1 cellular context compared by ENCODE assay signal in genomic region chr20:10672579-10673127, GRCh38.
TF ChIP-seq lines count a peak whose summit lies in the region.

No MANE protein-coding gene starts in this region.

TF ChIP-seq in HepG2, 621 proteins besides CTCF, POLR2A, EP300 and RAD21 (continued from another document and continues in another):
- 0 out of 2 replicates have a peak, but pooled peaks have one; percentile 52 for TF ChIP-seq TERF1 (CRISPR knock-in tag; IDR thresholded peaks at IDR 0.05)
- TF ChIP-seq SRY (CRISPR knock-in tag; IDR thresholded peaks at IDR 0.05), result 0 out of 2 replicates have a peak, but pooled peaks have one; percentile 55
- TF ChIP-seq GATAD1 (CRISPR knock-in tag; IDR thresholded peaks at IDR 0.05), result 0 out of 2 replicates have a peak, but pooled peaks have one; percentile 19
- TF ChIP-seq ZKSCAN1 (IDR thresholded peaks at IDR 0.05; ENCODE audit: low read length), result no peak
- TF ChIP-seq TFDP1 (CRISPR knock-in tag; IDR thresholded peaks at IDR 0.05; ENCODE audit: borderline replicate concordance), result no peak; the same call in 1 of the 2 replicates
- TF ChIP-seq IRF1 (CRISPR knock-in tag; IDR thresholded peaks at IDR 0.05; ENCODE audit: low read depth), result no peak
- no peak for TF ChIP-seq SETDB1 (CRISPR knock-in tag; IDR thresholded peaks at IDR 0.05; ENCODE audit: borderline replicate concordance)
- no peak; the same call in 1 of the 2 replicates for TF ChIP-seq ETS1 (CRISPR knock-in tag; IDR thresholded peaks at IDR 0.05)
- peak; percentile 4; the same call in 1 of the 2 replicates for TF ChIP-seq RBFOX2 (IDR thresholded peaks at IDR 0.05; ENCODE audit: low read depth, low read length)
- TF ChIP-seq CEBPG (CRISPR knock-in tag; IDR thresholded peaks at IDR 0.05), result no peak; the same call in 1 of the 2 replicates
- no peak; the same call in 1 of the 2 replicates for TF ChIP-seq CSRNP1 (CRISPR knock-in tag; IDR thresholded peaks at IDR 0.05)
- TF ChIP-seq ZNF234 (CRISPR knock-in tag; conservative IDR thresholded peaks at IDR 0.05), result no peak
- no peak for TF ChIP-seq ZFP1 (CRISPR knock-in tag; IDR thresholded peaks at IDR 0.05)
- peak; percentile 85; the same call in 1 of the 2 replicates for TF ChIP-seq ZNF816 (CRISPR knock-in tag; IDR thresholded peaks at IDR 0.05; ENCODE audit: borderline replicate concordance)
- TF ChIP-seq ZNF20 (CRISPR knock-in tag; IDR thresholded peaks at IDR 0.05), result peak; percentile 34; the same call in 1 of the 2 replicates
- TF ChIP-seq BCL3 (CRISPR knock-in tag; IDR thresholded peaks at IDR 0.05), result peak; percentile 26
- TF ChIP-seq ZNF143 (CRISPR knock-in tag; IDR thresholded peaks at IDR 0.05), result no peak; the same call in 1 of the 2 replicates
- 0 out of 4 replicates have a peak, but pooled peaks of 1 of the 2 experiments have one; percentile 17 for TF ChIP-seq NR2F1 (CRISPR knock-in tag; IDR thresholded peaks at IDR 0.05)
- TF ChIP-seq SNAPC2 (CRISPR knock-in tag; IDR thresholded peaks at IDR 0.05), result peak; percentile 3; the same call in 1 of the 2 replicates
- TF ChIP-seq ZNF550 (CRISPR knock-in tag; IDR thresholded peaks at IDR 0.05; ENCODE audit: borderline replicate concordance), result no peak; the same call in 1 of the 2 replicates
- peak; percentile 70 for TF ChIP-seq POLR2G (IDR thresholded peaks at IDR 0.05; ENCODE audit: low read depth, low read length)
- no peak for TF ChIP-seq FOXP1 (IDR thresholded peaks at IDR 0.05)
- TF ChIP-seq FOXP1 (CRISPR knock-in tag; IDR thresholded peaks at IDR 0.05), result no peak
- TF ChIP-seq ZNF350 (CRISPR knock-in tag; IDR thresholded peaks at IDR 0.05; ENCODE audit: borderline replicate concordance, low read depth), result no peak; the same call in 1 of the 2 replicates
- TF ChIP-seq ZBTB20 (CRISPR knock-in tag; IDR thresholded peaks at IDR 0.05; ENCODE audit: borderline replicate concordance, low read depth), result 0 out of 2 replicates have a peak, but pooled peaks have one; percentile 6
- TF ChIP-seq JDP2 (CRISPR knock-in tag; IDR thresholded peaks at IDR 0.05; ENCODE audit: borderline replicate concordance), result no peak; the same call in 1 of the 2 replicates
- no peak for TF ChIP-seq SMARCE1 (IDR thresholded peaks at IDR 0.05; ENCODE audit: borderline replicate concordance)
- TF ChIP-seq CHCHD3 (CRISPR knock-in tag; IDR thresholded peaks at IDR 0.05), result no peak; the same call in none of the 2 replicates
- 0 out of 2 replicates have a peak, but pooled peaks have one; percentile 19 for TF ChIP-seq TGIF2 (CRISPR knock-in tag; IDR thresholded peaks at IDR 0.05)
- TF ChIP-seq KIAA2018 (CRISPR knock-in tag; IDR thresholded peaks at IDR 0.05; ENCODE audit: borderline replicate concordance), result no peak
- TF ChIP-seq TEF (CRISPR knock-in tag; IDR thresholded peaks at IDR 0.05), result 0 out of 2 replicates have a peak, but pooled peaks have one; percentile 58
- no peak for TF ChIP-seq HMG20B (CRISPR knock-in tag; conservative IDR thresholded peaks at IDR 0.05)
- TF ChIP-seq TRIM24 (CRISPR knock-in tag; IDR thresholded peaks at IDR 0.05), result no peak
- TF ChIP-seq ZNF160 (CRISPR knock-in tag; IDR thresholded peaks at IDR 0.05), result no peak
- TF ChIP-seq ZNF549 (CRISPR knock-in tag; IDR thresholded peaks at IDR 0.05), result peak; percentile 70; the same call in 1 of the 2 replicates
- no peak for TF ChIP-seq MIER2 (CRISPR knock-in tag; IDR thresholded peaks at IDR 0.05)
- TF ChIP-seq MYNN (CRISPR knock-in tag; IDR thresholded peaks at IDR 0.05; ENCODE audit: low read depth), result no peak
- TF ChIP-seq ZEB1 (IDR thresholded peaks at IDR 0.05; ENCODE audit: insufficient replicate concordance, low read depth), result no peak
- peak; percentile 12; the same call in 1 of the 2 replicates for TF ChIP-seq RFXAP (CRISPR knock-in tag; IDR thresholded peaks at IDR 0.05; ENCODE audit: borderline replicate concordance)
- TF ChIP-seq ZMYM4 (CRISPR knock-in tag; IDR thresholded peaks at IDR 0.05), result 0 out of 2 replicates have a peak, but pooled peaks have one; percentile 25
- no peak for TF ChIP-seq ZNF512 (CRISPR knock-in tag; IDR thresholded peaks at IDR 0.05)
